In genomic region chr16:71792176-71792575, GRCh38 we compare ENCODE assay signal across 25 cellular contexts. TPM values are rescaled to one million over a fixed set of nuclear protein-coding genes. Genes with fewer than 3 reads are reported as not detected.
A peak's percentile ranks its signal among the peaks of the same experiment; 100 is the strongest.
DNase-seq lines count a peak whose midpoint lies in the region; TF ChIP-seq lines count a peak whose summit lies in the region.
"Had no signal": no experiment of that assay in that cellular context is flagged by ENCODE, and none has a peak within 500 bp of the region (broad histone marks: within the 10 kb centered on the region; RNA-seq: fewer than 3 reads in every experiment).

No MANE protein-coding gene starts in this region.

- peaks cover 60% of the 10 kb centered on the region for H3K36me3 Mint-ChIP-seq in activated T-cell treated with anti-CD3 and anti-CD28 coated beads, Interleukin-2, amount 50 U/mL, for 24 hours (ENCODE audit: low read depth)
- H3K36me3 Mint-ChIP-seq in HFFc6 (ENCODE audit: low read depth): peaks cover 28% of the 10 kb centered on the region
- H3K36me3 Mint-ChIP-seq in endothelial cell (ENCODE audit: low read depth, unreplicated experiment): peaks cover 8% of the 10 kb centered on the region

- H3K79me2 ChIP-seq in osteoblast (ENCODE audit: insufficient read depth, low read length): peaks cover 99% of the 10 kb centered on the region

- peaks cover 83% of the 10 kb centered on the region for H4K20me1 ChIP-seq in osteoblast (ENCODE audit: insufficient read depth, low read length)

- H3K27ac Mint-ChIP-seq in activated T-cell treated with anti-CD3 and anti-CD28 coated beads, Interleukin-2, amount 50 U/mL, for 24 hours: peak overlapping the region; percentile 80
- peak overlapping the region; percentile 73 for H3K27ac Mint-ChIP-seq in HFFc6
- peak overlapping the region; percentile 17 for H3K27ac Mint-ChIP-seq in endothelial cell (ENCODE audit: unreplicated experiment)
- H3K27ac Mint-ChIP-seq: activated CD8-positive, alpha-beta T cell treated with anti-CD3 and anti-CD28 coated beads for 36 hours; activated naive CD4-positive, alpha-beta T cell treated with anti-CD3 and anti-CD28 coated beads for 36 hours had no signal

- TF ChIP-seq CTCF in HFFc6 (IDR thresholded peaks at IDR 0.05) (no peak), endothelial cell (IDR thresholded peaks at IDR 0.05; ENCODE audit: unreplicated experiment) (no peak), osteoblast (IDR thresholded peaks at IDR 0.05; ENCODE audit: extremely low read depth, low read depth, low read length) (no peak)

- no peak for DNase-seq in activated T-cell treated with anti-CD3 and anti-CD28 coated beads, Interleukin-2, amount 50 U/mL, for 24 hours
- DNase-seq in activated T-cell treated with anti-CD3 and anti-CD28 coated beads, Interleukin-2, amount 50 U/mL, for 1 hour: no peak
- DNase-seq in HFFc6 (no peak), endothelial cell (ENCODE audit: low spot score) (no peak), osteoblast (ENCODE audit: insufficient read length, low spot score, missing footprints) (peak; percentile 38), NOMO-1 treated with dmso at 0.1 percent for 144 hours (lab: John Stamatoyannopoulos, UW; ENCODE audit: unreplicated experiment) (no peak), NCI-H2227 treated with DMSO at 0.1 percent for 48 hours (lab: John Stamatoyannopoulos, UW) (no peak)
- no peak for DNase-seq in stimulated activated CD4-positive, alpha-beta T cell treated with anti-CD3 and anti-CD28 coated beads, Interleukin-2, amount 100 ng/mL, for 24 hours
- DNase-seq: activated CD4-positive, CD25-positive, alpha-beta regulatory T cell; activated CD8-positive, alpha-beta T cell treated with anti-CD3 and anti-CD28 coated beads for 36 hours; activated naive CD4-positive, alpha-beta T cell treated with anti-CD3 and anti-CD28 coated beads for 36 hours; activated T-cell treated with anti-CD3 and anti-CD28 coated beads for 4 hours; cerebellar nuclear complex; H7; NCI-H1436; NCI-H510A treated with DMSO at 0.1 percent for 48 hours; NK-92 treated with Interleukin-12 subunit alpha and Interleukin-12 subunit beta, amount 100 ng/mL, for 24 hours; pancreas; Peyer's patch; right cardiac atrium; stimulated activated CD4-positive, alpha-beta T cell treated with anti-CD3 and anti-CD28 coated beads, Interleukin-12 subunit alpha, Interleukin-12 subunit beta, amount 100 ng/mL, for 4 hours; T-helper 9 cell; upper lobe of left lung had no signal

- H3K27ac ChIP-seq in osteoblast (ENCODE audit: low read depth, low read length): no peak overlapping the region
- H3K27ac ChIP-seq: pancreas, Peyer's patch, SJSA1, upper lobe of left lung had no signal

- peaks cover 30% of the 10 kb centered on the region for H3K36me3 ChIP-seq in osteoblast (ENCODE audit: insufficient read depth, low read length)

- H3K27me3 ChIP-seq in osteoblast (ENCODE audit: insufficient read depth, low read length): no peaks in the 10 kb centered on the region
- H3K27me3 ChIP-seq: pancreas, Peyer's patch, SJSA1, upper lobe of left lung had no signal

- H3K9me3 ChIP-seq in osteoblast (ENCODE audit: low read depth, low read length): no peaks in the 10 kb centered on the region
- H3K9me3 ChIP-seq: pancreas, Peyer's patch, SJSA1, upper lobe of left lung had no signal

- no peak overlapping the region for H2AFZ ChIP-seq in osteoblast (ENCODE audit: low read length)

- no peak overlapping the region for H3K4me3 Mint-ChIP-seq in activated T-cell treated with anti-CD3 and anti-CD28 coated beads, Interleukin-2, amount 50 U/mL, for 24 hours
- H3K4me3 Mint-ChIP-seq in HFFc6 (peak overlapping the region; percentile 31), endothelial cell (ENCODE audit: unreplicated experiment) (no peak overlapping the region)
- H3K4me3 Mint-ChIP-seq: activated CD8-positive, alpha-beta T cell treated with anti-CD3 and anti-CD28 coated beads for 36 hours; activated naive CD4-positive, alpha-beta T cell treated with anti-CD3 and anti-CD28 coated beads for 36 hours had no signal

- no peak overlapping the region for H3K4me3 ChIP-seq in osteoblast (ENCODE audit: insufficient read depth, low read length)
- H3K4me3 ChIP-seq: lung, pancreas, Peyer's patch, SJSA1, upper lobe of left lung had no signal

- H3K27me3 Mint-ChIP-seq in activated T-cell treated with anti-CD3 and anti-CD28 coated beads, Interleukin-2, amount 50 U/mL, for 24 hours: no peaks in the 10 kb centered on the region
- peaks cover 2% of the 10 kb centered on the region; the same call in 1 of the 2 replicates for H3K27me3 Mint-ChIP-seq in HFFc6 (ENCODE audit: insufficient read depth)
- no peaks in the 10 kb centered on the region for H3K27me3 Mint-ChIP-seq in endothelial cell (ENCODE audit: unreplicated experiment)
- H3K27me3 Mint-ChIP-seq: activated CD8-positive, alpha-beta T cell treated with anti-CD3 and anti-CD28 coated beads for 36 hours had no signal

- peaks cover 66% of the 10 kb centered on the region for H3K4me1 Mint-ChIP-seq in activated T-cell treated with anti-CD3 and anti-CD28 coated beads, Interleukin-2, amount 50 U/mL, for 24 hours (ENCODE audit: low read depth)
- H3K4me1 Mint-ChIP-seq in HFFc6 (ENCODE audit: low read depth) (peaks cover 55% of the 10 kb centered on the region), endothelial cell (ENCODE audit: unreplicated experiment) (peaks cover 15% of the 10 kb centered on the region)

- H3K9me3 Mint-ChIP-seq in activated T-cell treated with anti-CD3 and anti-CD28 coated beads, Interleukin-2, amount 50 U/mL, for 24 hours: no peaks in the 10 kb centered on the region
- no peaks in the 10 kb centered on the region for H3K9me3 Mint-ChIP-seq in HFFc6
- no peaks in the 10 kb centered on the region for H3K9me3 Mint-ChIP-seq in endothelial cell (ENCODE audit: unreplicated experiment)
- H3K9me3 Mint-ChIP-seq: activated CD8-positive, alpha-beta T cell treated with anti-CD3 and anti-CD28 coated beads for 36 hours; activated naive CD4-positive, alpha-beta T cell treated with anti-CD3 and anti-CD28 coated beads for 36 hours had no signal

- H3K4me1 ChIP-seq in osteoblast (ENCODE audit: insufficient read depth, low read length): no peaks in the 10 kb centered on the region

- H3K4me2 ChIP-seq in osteoblast (ENCODE audit: insufficient read depth, low read length): no peak overlapping the region

RNA-seq across cellular contexts. Expression of gene AP1G1, which starts 16.5 kb away (rescaled TPM):
- 100 to 1,000 TPM in 5 of 6 experiments, 10 to 100 TPM in 1; 87.5 to 115 (median 106) TPM for total RNA-seq in HFFc6 (2021; fragmentation: NEBNext Ultra II Directional; extraction: Animal tissue kit (Norgen Biotek cat#: 25700))
- total RNA-seq in endothelial cell (ENCODE audit: unreplicated experiment): 104 TPM
- 82.5 and 104 TPM in 2 replicates for total RNA-seq in osteoblast

RNA-seq across cellular contexts. Expression of gene ATXN1L, which starts 53.6 kb away (rescaled TPM):
- 10 to 100 TPM; 14.9 to 19.0 (median 17.2) TPM for total RNA-seq in HFFc6 (2021; fragmentation: NEBNext Ultra II Directional; extraction: Animal tissue kit (Norgen Biotek cat#: 25700))
- 34.4 TPM for total RNA-seq in endothelial cell (ENCODE audit: unreplicated experiment)
- 13.6 and 15.9 TPM in 2 replicates for total RNA-seq in osteoblast

Comparison
In these comparisons a context has a peak if more than half of its experiments do, and no peak if none do; other contexts are left out.
1. H3K27ac Mint-ChIP-seq: peak in every context shown above with its lines; median percentile 80 in activated T-cell treated with anti-CD3 and anti-CD28 coated beads, Interleukin-2, amount 50 U/mL, for 24 hours; 73 in HFFc6; 17 in endothelial cell.